Comparison of ENCODE assay signal across 1 cellular context in genomic region chr16:24845726-24846547, GRCh38.
TF ChIP-seq lines count a peak whose summit lies in the region.

SLC5A11 (plus strand) TSS chr16:24845963; CDS start chr16:24858644, 12,681 bp downstream.

TF ChIP-seq in HepG2, 621 proteins besides CTCF, POLR2A, EP300 and RAD21 (continued from another document and continues in another):
- TF ChIP-seq HINFP (CRISPR knock-in tag; IDR thresholded peaks at IDR 0.05; ENCODE audit: low read depth) (no peak), AHDC1 (CRISPR knock-in tag; IDR thresholded peaks at IDR 0.05; ENCODE audit: borderline replicate concordance) (no peak), TFE3 (CRISPR knock-in tag; IDR thresholded peaks at IDR 0.05) (no peak), ZFP62 (CRISPR knock-in tag; IDR thresholded peaks at IDR 0.05) (no peak), DNMT3B (CRISPR knock-in tag; conservative IDR thresholded peaks at IDR 0.05) (no peak), RNF219 (CRISPR knock-in tag; IDR thresholded peaks at IDR 0.05) (no peak), KAT2B (IDR thresholded peaks at IDR 0.05; ENCODE audit: borderline replicate concordance, low read depth, low read length) (no peak), MAF1 (CRISPR knock-in tag; IDR thresholded peaks at IDR 0.05; ENCODE audit: borderline replicate concordance) (no peak), ZBTB49 (CRISPR knock-in tag; IDR thresholded peaks at IDR 0.05; ENCODE audit: borderline replicate concordance) (no peak), FOXP1 (IDR thresholded peaks at IDR 0.05) (no peak), FOXP1 (CRISPR knock-in tag; IDR thresholded peaks at IDR 0.05) (no peak), RBM22 (optimal IDR thresholded peaks at IDR 0.05; ENCODE audit: low read length) (no peak), ZNF644 (CRISPR knock-in tag; IDR thresholded peaks at IDR 0.05; ENCODE audit: low read depth) (0 out of 2 replicates have a peak, but pooled peaks have one; percentile 9), POLR2AphosphoS2 (IDR thresholded peaks at IDR 0.05; ENCODE audit: low read depth, low read length) (no peak), RBFOX2 (IDR thresholded peaks at IDR 0.05; ENCODE audit: low read depth, low read length) (peak; percentile 37; the same call in 1 of the 2 replicates), NRL (CRISPR knock-in tag; IDR thresholded peaks at IDR 0.05; ENCODE audit: borderline replicate concordance) (peak; percentile 19; the same call in 1 of the 2 replicates), ZNF136 (CRISPR knock-in tag; IDR thresholded peaks at IDR 0.05; ENCODE audit: low read depth) (no peak), THAP7 (CRISPR knock-in tag; IDR thresholded peaks at IDR 0.05) (no peak), ZNF414 (CRISPR knock-in tag; IDR thresholded peaks at IDR 0.05) (0 out of 2 replicates have a peak, but pooled peaks have one; percentile 64), FOXC1 (CRISPR knock-in tag; IDR thresholded peaks at IDR 0.05; ENCODE audit: borderline replicate concordance) (peak; percentile 89; the same call in 1 of the 2 replicates), ZNF317 (CRISPR knock-in tag; IDR thresholded peaks at IDR 0.05) (no peak), TRIM22 (IDR thresholded peaks at IDR 0.05) (no peak), YEATS2 (CRISPR knock-in tag; IDR thresholded peaks at IDR 0.05; ENCODE audit: borderline replicate concordance) (no peak), SYNCRIP (IDR thresholded peaks at IDR 0.05; ENCODE audit: insufficient read depth, low read depth, low read length) (no peak), TFDP2 (CRISPR knock-in tag; IDR thresholded peaks at IDR 0.05) (peak; percentile 43; the same call in 1 of the 2 replicates), SOX5 (CRISPR knock-in tag; IDR thresholded peaks at IDR 0.05; ENCODE audit: borderline replicate concordance) (no peak; the same call in 1 of the 2 replicates), ZNF512 (CRISPR knock-in tag; IDR thresholded peaks at IDR 0.05) (peak; percentile 91), ZNF513 (CRISPR knock-in tag; conservative IDR thresholded peaks at IDR 0.05) (no peak), ZMYM2 (CRISPR knock-in tag; IDR thresholded peaks at IDR 0.05) (peak; percentile 95), JDP2 (CRISPR knock-in tag; IDR thresholded peaks at IDR 0.05; ENCODE audit: borderline replicate concordance) (no peak), IRX3 (CRISPR knock-in tag; IDR thresholded peaks at IDR 0.05; ENCODE audit: borderline replicate concordance, low read depth) (no peak; the same call in 1 of the 2 replicates), MBD4 (IDR thresholded peaks at IDR 0.05; ENCODE audit: borderline replicate concordance, low read length) (no peak), FOXK2 (IDR thresholded peaks at IDR 0.05) (no peak)
